Comparison of ENCODE assay signal across 10 cellular contexts in the genomic region with DNA sequence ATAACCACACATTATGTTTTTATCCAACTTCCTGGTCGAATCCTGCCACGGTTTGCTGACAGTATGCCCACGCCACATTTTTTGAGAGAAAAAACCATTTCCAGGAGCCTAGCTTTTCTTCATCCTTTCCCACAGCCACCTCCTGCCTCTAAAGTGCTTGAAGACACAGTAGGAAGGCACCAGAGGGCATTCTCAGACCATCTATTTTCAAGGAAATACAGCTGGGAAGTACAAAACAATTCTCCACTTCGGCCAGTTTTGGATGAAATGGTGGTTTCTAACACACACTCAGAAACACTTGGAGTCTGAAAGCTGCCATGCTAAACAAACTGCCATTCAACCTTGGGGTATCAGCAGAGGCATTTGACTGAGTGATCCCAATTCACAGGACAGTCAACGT.
DNase-seq lines count a peak whose midpoint lies in the region; ATAC-seq and TF ChIP-seq lines count a peak whose summit lies in the region.
"Had no signal": no experiment of that assay in that cellular context is flagged by ENCODE, and none has a peak within 500 bp of the region (broad histone marks: within the 10 kb centered on the region; RNA-seq: fewer than 3 reads in every experiment).

No MANE protein-coding gene starts in this region.

- in situ Hi-C loops in transverse colon (cut with MboI; ENCODE audit: low pct_ligation_motif_present in 1 of 4, low pct_unique_long_range_greater_than_20kb in 1 of 4, low sequenced_read_pairs in 3 of 4), result loop anchor here in 3 of 4 donors (25.0 kb wide), 3 partner anchors 423 to 1198 kb away; no protein-coding TSS in a partner anchor

- intact Hi-C loops in left ventricle myocardium inferior (cut with micrococcal nuclease) (no loop called here), transverse colon (cut with DNase I; ENCODE audit: low total_unique reads) (no loop called here)

- TF ChIP-seq CTCF in left ventricle myocardium inferior (IDR thresholded peaks at IDR 0.05; ENCODE audit: borderline replicate concordance) (peak; percentile 52), transverse colon (IDR thresholded peaks at IDR 0.05) (peak in 4 of 5 experiments; percentile 18 to 41 (median 24))

- no peaks in the 10 kb centered on the region for H3K27me3 ChIP-seq in left ventricle myocardium inferior (ENCODE audit: low read depth)
- no peaks in the 10 kb centered on the region for H3K27me3 ChIP-seq in transverse colon

- ATAC-seq in GM19463 (IDR thresholded peaks at IDR 0.05; ENCODE audit: unreplicated experiment), result no peak

- H3K27ac ChIP-seq in left ventricle myocardium inferior (replicated peaks), result peak overlapping the region; percentile 11
- no peak overlapping the region for H3K27ac ChIP-seq in transverse colon

- WGBS in transverse colon (ENCODE audit: low coverage in 1 of 2), 2 donors, result 56 to 61% methylated on average over 3 to 5 of the region's 5 CpGs

- H3K4me3 ChIP-seq in left ventricle myocardium inferior (no peak overlapping the region), transverse colon (no peak overlapping the region)

- TF ChIP-seq POLR2A in transverse colon (IDR thresholded peaks at IDR 0.05), result no peak

- TF ChIP-seq EP300 in transverse colon (IDR thresholded peaks at IDR 0.05; ENCODE audit: low read depth), result no peak

- DNase-seq in NCI-H2029 treated with DMSO at 0.1 percent for 48 hours (lab: John Stamatoyannopoulos, UW), result peak; percentile 24
- DNase-seq in NCI-H2029 (lab: John Stamatoyannopoulos, UW), result no peak
- DNase-seq in UCSD-AML1 (lab: John Stamatoyannopoulos, UW; ENCODE audit: unreplicated experiment), result peak; percentile 35
- no peak for DNase-seq in left ventricle myocardium inferior
- no peak for DNase-seq in transverse colon
- DNase-seq in HPDE6-E6E7 (ENCODE audit: extremely low spot score), result no peak
- no peak for DNase-seq in putamen (ENCODE audit: low spot score)
- DNase-seq: activated naive CD4-positive, alpha-beta T cell; retina had no signal

- H3K4me1 ChIP-seq in left ventricle myocardium inferior (no peaks in the 10 kb centered on the region), transverse colon (no peaks in the 10 kb centered on the region)

- H3K9me3 ChIP-seq in left ventricle myocardium inferior (replicated peaks), result no peaks in the 10 kb centered on the region
- no peaks in the 10 kb centered on the region for H3K9me3 ChIP-seq in transverse colon

- H3K36me3 ChIP-seq in left ventricle myocardium inferior (no peaks in the 10 kb centered on the region), transverse colon (no peaks in the 10 kb centered on the region)

Comparison
In these comparisons a context has a peak if more than half of its experiments do, and no peak if none do; other contexts are left out.
1. DNase-seq: peak in NCI-H2029 treated with DMSO at 0.1 percent for 48 hours (single experiment) and UCSD-AML1 (single experiment); none in NCI-H2029 (single experiment), left ventricle myocardium inferior (single experiment), transverse colon (single experiment), HPDE6-E6E7 (single experiment) and putamen (single experiment).